In genomic region chr3:31762016-31762764, GRCh38 we compare ENCODE assay signal across 1 cellular context.
TF ChIP-seq lines count a peak whose summit lies in the region.

No MANE protein-coding gene starts in this region.

TF ChIP-seq in K562, 482 proteins besides CTCF, POLR2A, EP300 and RAD21 (continued from another document):
- TF ChIP-seq, protein P1, sequence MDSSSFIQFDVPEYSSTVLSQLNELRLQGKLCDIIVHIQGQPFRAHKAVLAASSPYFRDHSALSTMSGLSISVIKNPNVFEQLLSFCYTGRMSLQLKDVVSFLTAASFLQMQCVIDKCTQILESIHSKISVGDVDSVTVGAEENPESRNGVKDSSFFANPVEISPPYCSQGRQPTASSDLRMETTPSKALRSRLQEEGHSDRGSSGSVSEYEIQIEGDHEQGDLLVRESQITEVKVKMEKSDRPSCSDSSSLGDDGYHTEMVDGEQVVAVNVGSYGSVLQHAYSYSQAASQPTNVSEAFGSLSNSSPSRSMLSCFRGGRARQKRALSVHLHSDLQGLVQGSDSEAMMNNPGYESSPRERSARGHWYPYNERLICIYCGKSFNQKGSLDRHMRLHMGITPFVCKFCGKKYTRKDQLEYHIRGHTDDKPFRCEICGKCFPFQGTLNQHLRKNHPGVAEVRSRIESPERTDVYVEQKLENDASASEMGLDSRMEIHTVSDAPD (CRISPR knock-in tag; IDR thresholded peaks at IDR 0.05), result no peak
- TF ChIP-seq TOE1 (IDR thresholded peaks at IDR 0.05; ENCODE audit: borderline replicate concordance) (no peak), TOE1 (CRISPR knock-in tag; IDR thresholded peaks at IDR 0.05; ENCODE audit: borderline replicate concordance, low read depth) (no peak), MYNN (IDR thresholded peaks at IDR 0.05) (no peak), MYNN (CRISPR knock-in tag; IDR thresholded peaks at IDR 0.05) (no peak), RB1 (IDR thresholded peaks at IDR 0.05; ENCODE audit: low read depth) (no peak), ZFX (CRISPR knock-in tag; IDR thresholded peaks at IDR 0.05) (no peak), COPS2 (conservative IDR thresholded peaks at IDR 0.05) (no peak), ZNF431 (CRISPR knock-in tag; IDR thresholded peaks at IDR 0.05) (no peak), TEAD4 (IDR thresholded peaks at IDR 0.05; ENCODE audit: low read length) (0 out of 2 replicates have a peak, but pooled peaks have one; percentile 27), TEAD4 (CRISPR knock-in tag; IDR thresholded peaks at IDR 0.05; ENCODE audit: borderline replicate concordance) (no peak), TRIM24 (IDR thresholded peaks at IDR 0.05) (no peak), TFE3 (CRISPR knock-in tag; IDR thresholded peaks at IDR 0.05) (no peak)
